8 cellular contexts compared by ENCODE assay signal in genomic region chr11:77547863-77548551, GRCh38. TPM values are rescaled to one million over a fixed set of nuclear protein-coding genes. Genes with fewer than 3 reads are reported as not detected.
DNase-seq lines count a peak whose midpoint lies in the region; ATAC-seq, FAIRE-seq and TF ChIP-seq lines count a peak whose summit lies in the region.

No MANE protein-coding gene starts in this region.

- no peak overlapping the region for H3K4me3 Mint-ChIP-seq in effector memory CD8-positive, alpha-beta T cell

- H3K27ac Mint-ChIP-seq in effector memory CD8-positive, alpha-beta T cell: no peak overlapping the region

- H3K79me2 ChIP-seq in SK-N-SH (ENCODE audit: insufficient read depth): no peaks in the 10 kb centered on the region

- 36% methylated on average over 9 of the region's 9 CpGs for WGBS in SK-N-SH (ENCODE audit: low lambda C conversion rate)

- no peak for ATAC-seq in effector memory CD8-positive, alpha-beta T cell (replicated peaks)
- ATAC-seq in GM18511 (IDR thresholded peaks at IDR 0.05; ENCODE audit: unreplicated experiment): no peak

- H3K27me3 ChIP-seq in SK-N-SH (ENCODE audit: insufficient read depth): no peaks in the 10 kb centered on the region

- peak; percentile 77 for TF ChIP-seq CTCF in SK-N-SH (IDR thresholded peaks at IDR 0.05)

- H3K4me1 ChIP-seq in SK-N-SH (ENCODE audit: control insufficient read depth in 1 of 2, insufficient read depth in 2 of 2, low read depth in 1 of 2, low read length in 1 of 2): no peaks in the 10 kb centered on the region

- peaks cover 4% of the 10 kb centered on the region for H3F3A ChIP-seq in SK-N-SH (replicated peaks; ENCODE audit: insufficient read depth)

- no peaks in the 10 kb centered on the region for H3K9me3 ChIP-seq in SK-N-SH

- TF ChIP-seq RAD21 in SK-N-SH (IDR thresholded peaks at IDR 0.05; ENCODE audit: low read length): peak; percentile 91

- no peak overlapping the region for H3K4me3 ChIP-seq in SK-N-SH (ENCODE audit: low read depth in 2 of 2, low read length in 1 of 2)

- TF ChIP-seq EP300 in SK-N-SH (IDR thresholded peaks at IDR 0.05; ENCODE audit: borderline replicate concordance in 1 of 2, low read depth in 1 of 2, low read length in 1 of 2): no peak

- CTCF ChIA-PET in SK-N-SH (lab: Yijun Ruan, JAX): interaction anchor here (0.5 to 4.9 kb wide), 84 partner anchors 9 to 807 kb away, joined by 3 to 52 read pairs (median 4); partner anchors contain the start of genes AQP11, MYO7A and PAK1

- H3K36me3 Mint-ChIP-seq in effector memory CD8-positive, alpha-beta T cell (ENCODE audit: insufficient read depth): no peaks in the 10 kb centered on the region

- no peak overlapping the region for H3K27ac ChIP-seq in SK-N-SH (ENCODE audit: low read depth in 2 of 2, low read length in 1 of 2)

- H3K27me3 Mint-ChIP-seq in effector memory CD8-positive, alpha-beta T cell: no peaks in the 10 kb centered on the region

- no peaks in the 10 kb centered on the region for H4K20me1 ChIP-seq in SK-N-SH (ENCODE audit: insufficient read depth)

- no peaks in the 10 kb centered on the region for H3K36me3 ChIP-seq in SK-N-SH (replicated peaks in 1 of 2; ENCODE audit: control insufficient read depth in 1 of 2, insufficient read depth in 2 of 2, low read length in 1 of 2)

- no peak overlapping the region for H3K9ac ChIP-seq in SK-N-SH

- peak; percentile 79 for FAIRE-seq in A204.1 (lab: Jason Lieb, UNC)

- peak overlapping the region; percentile 62; the same call in 1 of the 2 replicates for H2AFZ ChIP-seq in SK-N-SH (ENCODE audit: low read depth)

- DNase-seq in GM04504 (ENCODE audit: low read depth): peak; percentile 29
- peak; percentile 40 for DNase-seq in NCI-H1417 treated with DMSO at 0.1 percent for 48 hours (lab: John Stamatoyannopoulos, UW)
- DNase-seq in SK-N-SH: peak; percentile 50
- peak; percentile 14 to 19 (median 17) for DNase-seq in effector memory CD8-positive, alpha-beta T cell
- peak; percentile 71 to 77 for DNase-seq in lung microvascular endothelial cell (ENCODE audit: low read depth in 2 of 2)
- DNase-seq in ureter (ENCODE audit: low spot score): peak; percentile 51

- POLR2A ChIA-PET in SK-N-SH (lab: Yijun Ruan, JAX): interaction anchor here (0.8 kb wide), 1 partner anchor 41 kb away, joined by 4 read pairs; no protein-coding TSS in a partner anchor

- no peak overlapping the region for H3K4me2 ChIP-seq in SK-N-SH

- peaks cover 4 to 7% of the 10 kb centered on the region in 2 donors for H3K4me1 Mint-ChIP-seq in effector memory CD8-positive, alpha-beta T cell (ENCODE audit: low read depth in 2 of 2)

- no peaks in the 10 kb centered on the region for H3K9me3 Mint-ChIP-seq in effector memory CD8-positive, alpha-beta T cell

- no peaks in the 10 kb centered on the region for H3K9me2 ChIP-seq in SK-N-SH

TF ChIP-seq in SK-N-SH, 30 proteins besides CTCF, POLR2A, EP300 and RAD21:
- TF ChIP-seq IRF3 (IDR thresholded peaks at IDR 0.05; ENCODE audit: low read depth, low read length) (no peak), MEF2A (IDR thresholded peaks at IDR 0.05; ENCODE audit: borderline replicate concordance, low read depth) (no peak), SMC3 (IDR thresholded peaks at IDR 0.05; ENCODE audit: low read depth, low read length) (peak; percentile 69)

RNA-seq across cellular contexts. Expression of gene AQP11, which starts 41.7 kb away (rescaled TPM):
- 1.8 and 1.9 TPM in 2 replicates for polyA plus RNA-seq in SK-N-SH (2012; rRNA removed)
- polyA plus RNA-seq in SK-N-SH (2012; cell fraction: cytosol; rRNA removed): 1.2 and 1.8 TPM in 2 replicates
- polyA plus RNA-seq in SK-N-SH (2012; cell fraction: nucleus; rRNA removed): 5.1 and 7.0 TPM in 2 replicates
- total RNA-seq in lung microvascular endothelial cell (0.22 and 0.40 TPM in 2 replicates), ureter (0.34 TPM)

Comparison
In these comparisons a context has a peak if more than half of its experiments do, and no peak if none do; other contexts are left out.
1. DNase-seq: peak in every context shown above with its lines; median percentile 74 in lung microvascular endothelial cell; 51 in ureter; 50 in SK-N-SH; 40 in NCI-H1417 treated with DMSO at 0.1 percent for 48 hours; 29 in GM04504; 17 in effector memory CD8-positive, alpha-beta T cell.